In genomic region chr2:181104512-181105121, GRCh38 we compare ENCODE assay signal across 8 cellular contexts.
DNase-seq lines count a peak whose midpoint lies in the region; ATAC-seq and TF ChIP-seq lines count a peak whose summit lies in the region.

No MANE protein-coding gene starts in this region.

- in situ Hi-C loops in IMR-90 (cut with MboI; ENCODE audit: low sequenced_read_pairs): loop anchor here (10.0 to 25.0 kb wide), 3 partner anchors 610 to 1008 kb away; no protein-coding TSS in a partner anchor

- H2BK120ac ChIP-seq in IMR-90 (ENCODE audit: low read depth, low read length): no peak overlapping the region

- H3K4me1 ChIP-seq in IMR-90 (ENCODE audit: control insufficient read depth, insufficient read depth, low read length): peaks cover 5% of the 10 kb centered on the region
- H3K4me1 ChIP-seq in PC-3 (ENCODE audit: insufficient read depth, low read length): peaks cover 33% of the 10 kb centered on the region

- no peak overlapping the region for H3K4ac ChIP-seq in IMR-90 (ENCODE audit: low read depth, low read length)

- H3K9me1 ChIP-seq in IMR-90 (ENCODE audit: insufficient read depth, low read length): 0 out of 2 replicates have a peak, but pooled peaks cover 2% of the 10 kb centered on the region

- no peak overlapping the region for H3K4me3 ChIP-seq in IMR-90 (ENCODE audit: insufficient read depth, low read depth, low read length)
- no peak overlapping the region for H3K4me3 ChIP-seq in PC-3 (ENCODE audit: low read length)

- H3K27me3 ChIP-seq in IMR-90 (ENCODE audit: control insufficient read depth, insufficient read depth, low read length) (no peaks in the 10 kb centered on the region), PC-3 (ENCODE audit: low read length) (no peaks in the 10 kb centered on the region)

- no peak overlapping the region for H4K91ac ChIP-seq in IMR-90 (ENCODE audit: insufficient read depth, low read depth, low read length)

- H3K23ac ChIP-seq in IMR-90 (ENCODE audit: low read depth, low read length): no peak overlapping the region

- no peak overlapping the region for H3K18ac ChIP-seq in IMR-90 (ENCODE audit: low read depth, low read length)

- TF ChIP-seq CTCF in IMR-90 (conservative IDR thresholded peaks at IDR 0.05; ENCODE audit: low read depth, low read length) (peak; percentile 90), PC-3 (conservative IDR thresholded peaks at IDR 0.05; ENCODE audit: low read depth, low read length) (peak; percentile 95)

- H3K9ac ChIP-seq in IMR-90 (ENCODE audit: low read depth, low read length) (no peak overlapping the region), PC-3 (ENCODE audit: low read length) (no peak overlapping the region)

- no peak overlapping the region for H2AK5ac ChIP-seq in IMR-90 (ENCODE audit: low read depth, low read length)

- no peaks in the 10 kb centered on the region for H3K79me2 ChIP-seq in PC-3 (ENCODE audit: low read length)

- no peak overlapping the region for H3K27ac ChIP-seq in IMR-90 (ENCODE audit: insufficient read depth, low read length)
- H3K27ac ChIP-seq in PC-3 (ENCODE audit: low read length): no peak overlapping the region

- H2AK9ac ChIP-seq in IMR-90 (replicated peaks; ENCODE audit: low read depth, low read length, poor library complexity): no peak overlapping the region

- no peak overlapping the region for H2BK5ac ChIP-seq in IMR-90 (ENCODE audit: low read depth, low read length, poor library complexity, severe bottlenecking)

- no peak overlapping the region for H3K4me2 ChIP-seq in IMR-90 (ENCODE audit: low read depth, low read length)
- H3K4me2 ChIP-seq in PC-3 (ENCODE audit: low read length): no peak overlapping the region

- H3K36me3 ChIP-seq in IMR-90 (ENCODE audit: control insufficient read depth, insufficient read depth, low read length) (no peaks in the 10 kb centered on the region), PC-3 (ENCODE audit: low read depth, low read length) (no peaks in the 10 kb centered on the region; the same call in 1 of the 2 replicates)

- H2BK20ac ChIP-seq in IMR-90 (ENCODE audit: low read depth, low read length): no peak overlapping the region

- H4K5ac ChIP-seq in IMR-90 (ENCODE audit: low read depth, low read length): no peak overlapping the region

- no peak overlapping the region for H2BK15ac ChIP-seq in IMR-90 (ENCODE audit: low read depth, low read length)

- POLR2A ChIA-PET in IMR-90 (lab: Charles Lee; ENCODE audit: unreplicated experiment): interaction anchor here (0.6 kb wide), 1 partner anchor 1064 kb away, joined by 4 read pairs; no protein-coding TSS in a partner anchor
- POLR2A ChIA-PET in PC-3 (lab: Charles Lee; ENCODE audit: unreplicated experiment): no interaction called here

- DNase-seq in NCI-H2196 (lab: John Stamatoyannopoulos, UW; ENCODE audit: unreplicated experiment) (peak; percentile 19), NCI-H2196 treated with DMSO at 0.1 percent for 48 hours (lab: John Stamatoyannopoulos, UW; ENCODE audit: unreplicated experiment) (no peak), IMR-90 (peak; percentile 76), PC-3 (peak; percentile 81), medulla oblongata (ENCODE audit: extremely low spot score) (peak; percentile 68)
- peak; percentile 47 for DNase-seq in central memory CD4-positive, alpha-beta T cell

- TF ChIP-seq RAD21 in IMR-90 (IDR thresholded peaks at IDR 0.05; ENCODE audit: low read length): peak; percentile 86

- H3F3A ChIP-seq in PC-3 (ENCODE audit: low read length, unreplicated experiment): no peaks in the 10 kb centered on the region

- H4K20me1 ChIP-seq in IMR-90 (ENCODE audit: insufficient read depth, low read length) (no peaks in the 10 kb centered on the region), PC-3 (ENCODE audit: low read length) (no peaks in the 10 kb centered on the region)

- no peak overlapping the region for H3K56ac ChIP-seq in IMR-90 (ENCODE audit: extremely low read depth, insufficient read depth, low read length)

- H3K14ac ChIP-seq in IMR-90 (replicated peaks; ENCODE audit: low read depth, low read length): no peak overlapping the region

- H3K9me2 ChIP-seq in PC-3 (replicated peaks; ENCODE audit: low read length): no peaks in the 10 kb centered on the region

- no peak overlapping the region for H2AFZ ChIP-seq in IMR-90 (replicated peaks; ENCODE audit: low read length, poor library complexity)
- H2AFZ ChIP-seq in PC-3 (ENCODE audit: low read length): no peak overlapping the region

- no peaks in the 10 kb centered on the region for H3K79me1 ChIP-seq in IMR-90 (ENCODE audit: low read depth in 1 of 2, low read length in 2 of 2)

- H4K8ac ChIP-seq in IMR-90 (ENCODE audit: low read depth in 2 of 2, low read length in 2 of 2): no peak overlapping the region; a peak in 1 of 4 replicates

- dilution Hi-C loops in IMR-90 (cut with HindIII; ENCODE audit: low sequenced_read_pairs, unreplicated experiment): no loop called here

- ATAC-seq in IMR-90 (ENCODE audit: low read depth): peak; percentile 50
- ATAC-seq in PC-3: peak; percentile 59
- ATAC-seq in HG03565 (IDR thresholded peaks at IDR 0.05; ENCODE audit: unreplicated experiment): no peak
- ATAC-seq in GM21515 (IDR thresholded peaks at IDR 0.05; ENCODE audit: unreplicated experiment): no peak

- TF ChIP-seq POLR2A in IMR-90 (IDR thresholded peaks at IDR 0.05; ENCODE audit: low read depth, low read length): no peak

- WGBS in IMR-90 (ENCODE audit: extremely low coverage in 2 of 2, insufficient read length in 1 of 2), 2 experiments: 100% methylated on average over 2 of the region's 7 CpGs; no CpG with 5 or more reads in 1 of the 2 experiments

- BruUV-seq in IMR-90 (replicated peaks; lab: Mats Ljungman, UMichigan) (no TSS peak), PC-3 (replicated peaks; lab: Mats Ljungman, UMichigan) (no TSS peak)

- CTCF ChIA-PET in IMR-90 (lab: Yijun Ruan, JAX) (interaction anchor here (0.6 to 3.8 kb wide), 11 partner anchors 9 to 981 kb away, joined by 3 to 14 read pairs (median 4); partner anchors contain the start of gene ITGA4), PC-3 (lab: Charles Lee) (interaction anchor here (0.6 to 2.4 kb wide), 2 partner anchors 23 to 610 kb away, joined by 5 to 9 read pairs; no protein-coding TSS in a partner anchor)

- intact Hi-C loops in IMR-90 (cut with micrococcal nuclease): loop anchor here (1.0 to 10.0 kb wide), 8 partner anchors 353 to 1550 kb away; partner anchors contain the start of genes ITGA4 and ITPRID2
- intact Hi-C loops in PC-3 (cut with micrococcal nuclease): loop anchor here (1.0 to 10.0 kb wide), 8 partner anchors 98 to 1028 kb away; partner anchors contain the start of gene ITGA4

- H3K9me3 ChIP-seq in IMR-90 (ENCODE audit: control insufficient read depth, insufficient read depth, low read length) (no peaks in the 10 kb centered on the region), PC-3 (ENCODE audit: low read length) (no peaks in the 10 kb centered on the region)

TF ChIP-seq in IMR-90, 13 proteins besides CTCF, POLR2A, EP300 and RAD21:
- peak; percentile 78 for TF ChIP-seq SMC3 (IDR thresholded peaks at IDR 0.05; ENCODE audit: low read depth, low read length)
- no peak for TF ChIP-seq ELK1 (IDR thresholded peaks at IDR 0.05; ENCODE audit: borderline replicate concordance, low read depth, low read length)

Comparison
In these comparisons a context has a peak if more than half of its experiments do, and no peak if none do; other contexts are left out.
1. ATAC-seq: peak in IMR-90 (single experiment) and PC-3 (single experiment); none in HG03565 (single experiment) and GM21515 (single experiment).